ENCODE assay signal across 1 cellular context in genomic region chr3:98519351-98519750, GRCh38.
TF ChIP-seq lines count a peak whose summit lies in the region.

No MANE protein-coding gene starts in this region.

TF ChIP-seq in GM23338, 12 proteins besides CTCF, POLR2A, EP300 and RAD21:
- no peak for TF ChIP-seq ZNF114 (CRISPR knock-in tag; IDR thresholded peaks at IDR 0.05)
- TF ChIP-seq EZH2phosphoT487 (IDR thresholded peaks at IDR 0.05; ENCODE audit: unreplicated experiment): no peak
- TF ChIP-seq JUNB (IDR thresholded peaks at IDR 0.05; ENCODE audit: unreplicated experiment): no peak
- no peak for TF ChIP-seq ZNF462 (CRISPR knock-in tag; IDR thresholded peaks at IDR 0.05)
- no peak for TF ChIP-seq CREB1 (CRISPR knock-in tag; IDR thresholded peaks at IDR 0.05; ENCODE audit: low read depth)
- no peak for TF ChIP-seq REST (IDR thresholded peaks at IDR 0.05; ENCODE audit: unreplicated experiment)
- no peak for TF ChIP-seq EZH2 (IDR thresholded peaks at IDR 0.05; ENCODE audit: low read depth, unreplicated experiment)
- TF ChIP-seq ETS1 (IDR thresholded peaks at IDR 0.05): no peak
- no peak for TF ChIP-seq NANOG (IDR thresholded peaks at IDR 0.05; ENCODE audit: borderline replicate concordance)
- TF ChIP-seq STAT1 (IDR thresholded peaks at IDR 0.05; ENCODE audit: unreplicated experiment): no peak
- TF ChIP-seq ZNF331 (CRISPR knock-in tag; IDR thresholded peaks at IDR 0.05; ENCODE audit: low read depth): no peak
